Comparison of ENCODE assay signal across 9 cellular contexts in the genomic region with DNA sequence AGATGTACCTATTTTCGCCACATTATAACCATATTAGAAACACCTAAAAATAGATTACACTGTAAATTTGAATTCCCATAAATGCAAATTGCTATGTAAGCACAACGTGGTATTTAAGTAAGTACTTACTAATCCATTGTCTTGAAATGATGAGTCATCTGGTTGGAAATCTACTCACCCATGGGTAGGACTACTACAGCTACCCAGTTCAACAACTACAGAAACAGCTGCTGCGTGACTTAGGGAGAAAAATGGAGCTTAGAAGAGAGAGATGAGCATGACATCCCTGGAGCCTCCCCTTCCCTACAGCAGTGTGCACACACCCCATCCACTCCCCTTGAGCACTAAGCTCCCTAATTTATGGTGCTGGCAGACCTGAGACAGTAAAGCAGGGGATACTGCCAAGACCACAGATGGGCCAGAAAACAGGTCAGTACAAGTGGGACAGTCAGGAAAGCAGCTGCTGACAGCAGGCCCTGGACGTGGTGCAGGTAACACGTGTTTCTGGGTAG. TPM values are rescaled to one million over a fixed set of nuclear protein-coding genes. Genes with fewer than 3 reads are reported as not detected.
DNase-seq lines count a peak whose midpoint lies in the region; ATAC-seq lines count a peak whose summit lies in the region.
"Had no signal": no experiment of that assay in that cellular context is flagged by ENCODE, and none has a peak within 500 bp of the region (broad histone marks: within the 10 kb centered on the region; RNA-seq: fewer than 3 reads in every experiment).

No MANE protein-coding gene starts in this region.

- H3K4me1 Mint-ChIP-seq in activated CD4-positive, alpha-beta T cell treated with anti-CD3 and anti-CD28 coated beads, Interleukin-2, amount 10 ng/mL, durations not matched to agents 24 days and 14 days: peaks cover 9% of the 10 kb centered on the region

- H3K27ac ChIP-seq in esophagus (ENCODE audit: low read depth in 2 of 2, low read length in 1 of 2): peak overlapping the region; percentile 84 to 90

- intact Hi-C loops in activated CD4-positive, alpha-beta T cell treated with anti-CD3 and anti-CD28 coated beads, Interleukin-2, amount 10 ng/mL, durations not matched to agents 24 days and 14 days (cut with micrococcal nuclease): no loop called here

- H3K27ac Mint-ChIP-seq in activated CD4-positive, alpha-beta T cell treated with anti-CD3 and anti-CD28 coated beads, Interleukin-2, amount 10 ng/mL, durations not matched to agents 24 days and 14 days: no peak overlapping the region

- H3K4me3 Mint-ChIP-seq in activated CD4-positive, alpha-beta T cell treated with anti-CD3 and anti-CD28 coated beads, Interleukin-2, amount 10 ng/mL, durations not matched to agents 24 days and 14 days: no peak overlapping the region

- H3K27me3 ChIP-seq in esophagus (ENCODE audit: control insufficient read depth in 1 of 2, insufficient read depth in 2 of 2, low read length in 2 of 2): no peaks in the 10 kb centered on the region

- peaks cover 2% of the 10 kb centered on the region for H3K27me3 Mint-ChIP-seq in activated CD4-positive, alpha-beta T cell treated with anti-CD3 and anti-CD28 coated beads, Interleukin-2, amount 10 ng/mL, durations not matched to agents 24 days and 14 days

- DNase-seq in D341Med (ENCODE audit: low spot score): peak; percentile 66
- peak; percentile 96 for DNase-seq in NCI-H1694 treated with DMSO at 0.1 percent for 48 hours (lab: John Stamatoyannopoulos, UW)
- no peak for DNase-seq in OCI-M1 (lab: John Stamatoyannopoulos, UW)
- no peak for DNase-seq in stimulated activated CD4-positive, alpha-beta T cell treated with anti-CD3 and anti-CD28 coated beads, Interleukin-2, amount 100 ng/mL, for 48 hours
- no peak for DNase-seq in activated CD4-positive, alpha-beta T cell treated with anti-CD3 and anti-CD28 coated beads, Interleukin-2, amount 10 ng/mL, durations not matched to agents 24 days and 14 days
- DNase-seq: NCI-H1436 treated with DMSO at 0.1 percent for 48 hours had no signal

- no peak overlapping the region for H3K4me3 ChIP-seq in esophagus (ENCODE audit: low read depth in 1 of 2, low read length in 2 of 2)

- peaks cover 5% of the 10 kb centered on the region for H3K36me3 Mint-ChIP-seq in activated CD4-positive, alpha-beta T cell treated with anti-CD3 and anti-CD28 coated beads, Interleukin-2, amount 10 ng/mL, durations not matched to agents 24 days and 14 days (ENCODE audit: low read depth)

- no peaks in the 10 kb centered on the region for H3K9me3 ChIP-seq in esophagus (ENCODE audit: control insufficient read depth in 2 of 2, insufficient read depth in 1 of 2, low read depth in 1 of 2, low read length in 1 of 2)

- peaks cover 4 to 7% of the 10 kb centered on the region in 2 donors for H3K4me1 ChIP-seq in esophagus (ENCODE audit: control insufficient read depth in 2 of 2, insufficient read depth in 2 of 2, low read length in 1 of 2)

- WGBS in esophagus, 2 donors: 43 to 59% methylated on average over 5 of the region's 5 CpGs

- ATAC-seq in GM21576 (IDR thresholded peaks at IDR 0.05; ENCODE audit: unreplicated experiment) (peak; percentile 30), GM21360 (IDR thresholded peaks at IDR 0.05; ENCODE audit: unreplicated experiment) (no peak)

- H3K36me3 ChIP-seq in esophagus (ENCODE audit: control insufficient read depth in 2 of 2, insufficient read depth in 2 of 2, low read length in 1 of 2): peaks cover 0 to under 1% of the 10 kb centered on the region in 2 donors

- no peaks in the 10 kb centered on the region for H3K9me3 Mint-ChIP-seq in activated CD4-positive, alpha-beta T cell treated with anti-CD3 and anti-CD28 coated beads, Interleukin-2, amount 10 ng/mL, durations not matched to agents 24 days and 14 days

RNA-seq across cellular contexts. Expression of gene RRAGD, which starts 26.9 kb away (rescaled TPM):
- 10 to 100 TPM; 14.4 to 22.4 TPM for polyA plus RNA-seq in esophagus
- total RNA-seq in activated CD4-positive, alpha-beta T cell treated with anti-CD3 and anti-CD28 coated beads, Interleukin-2, amount 10 ng/mL, durations not matched to agents 24 days and 14 days: 10.6 and 10.9 TPM in 2 replicates

RNA-seq across cellular contexts. Expression of gene UBE2J1, which starts 32.7 kb away (rescaled TPM):
- polyA plus RNA-seq in esophagus: 10 to 100 TPM; 17.3 to 19.4 TPM
- total RNA-seq in activated CD4-positive, alpha-beta T cell treated with anti-CD3 and anti-CD28 coated beads, Interleukin-2, amount 10 ng/mL, durations not matched to agents 24 days and 14 days: 31.6 and 33.5 TPM in 2 replicates

RNA-seq across cellular contexts. Expression of gene ANKRD6, which starts 47.7 kb away (rescaled TPM):
- 1 to 10 TPM; 2.9 to 5.8 TPM for polyA plus RNA-seq in esophagus
- total RNA-seq in activated CD4-positive, alpha-beta T cell treated with anti-CD3 and anti-CD28 coated beads, Interleukin-2, amount 10 ng/mL, durations not matched to agents 24 days and 14 days: 2.4 and 2.8 TPM in 2 replicates

Comparison
In these comparisons a context has a peak if more than half of its experiments do, and no peak if none do; other contexts are left out.
1. DNase-seq: peak in D341Med (single experiment) and NCI-H1694 treated with DMSO at 0.1 percent for 48 hours (single experiment); none in OCI-M1 (single experiment), stimulated activated CD4-positive, alpha-beta T cell treated with anti-CD3 and anti-CD28 coated beads, Interleukin-2, amount 100 ng/mL, for 48 hours (0 of 2) and activated CD4-positive, alpha-beta T cell treated with anti-CD3 and anti-CD28 coated beads, Interleukin-2, amount 10 ng/mL, durations not matched to agents 24 days and 14 days (single experiment).